ENCODE assay signal across 21 cellular contexts in the genomic region with DNA sequence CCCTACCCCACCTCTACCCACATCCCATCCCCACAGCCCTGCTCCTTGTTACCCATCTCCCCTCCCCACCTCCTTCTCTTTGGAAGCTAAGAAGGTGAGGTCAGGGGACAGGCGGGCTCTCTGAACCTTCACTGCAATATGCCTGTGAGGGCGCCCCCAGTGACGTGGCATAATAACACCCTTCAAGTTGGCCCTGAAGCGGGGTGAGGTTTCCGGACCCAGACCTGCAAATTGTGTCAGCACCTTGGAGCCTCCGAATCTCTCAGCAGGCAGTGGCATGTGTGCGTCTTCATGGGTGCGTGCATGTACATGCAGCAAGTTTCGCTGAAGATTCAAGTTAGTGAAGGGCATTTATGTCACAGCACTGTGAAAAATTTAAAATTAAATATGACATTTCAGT.
DNase-seq lines count a peak whose midpoint lies in the region; ATAC-seq, FAIRE-seq and TF ChIP-seq lines count a peak whose summit lies in the region.
"Had no signal": no experiment of that assay in that cellular context is flagged by ENCODE, and none has a peak within 500 bp of the region (broad histone marks: within the 10 kb centered on the region; RNA-seq: fewer than 3 reads in every experiment).

No MANE protein-coding gene starts in this region.

- FAIRE-seq in bronchial epithelial cell (lab: Jason Lieb, UNC), result no peak
- FAIRE-seq: GM12891, H54 had no signal

- H2AFZ ChIP-seq in OCI-LY7 (ENCODE audit: low read length) (no peak overlapping the region), neuronal stem cell (ENCODE audit: low read length) (no peak overlapping the region), osteoblast (ENCODE audit: low read length) (no peak overlapping the region)

- no peak overlapping the region for H2BK5ac ChIP-seq in neuronal stem cell (ENCODE audit: low read length)

- no peaks in the 10 kb centered on the region for H3K9me3 ChIP-seq in OCI-LY7 (ENCODE audit: low read length)
- no peaks in the 10 kb centered on the region for H3K9me3 ChIP-seq in neuronal stem cell (replicated peaks in 1 of 2; ENCODE audit: control insufficient read depth in 2 of 2, insufficient read depth in 1 of 2, low read depth in 1 of 2, low read length in 2 of 2)
- H3K9me3 ChIP-seq in osteoblast (ENCODE audit: low read depth, low read length), result no peaks in the 10 kb centered on the region
- H3K9me3 ChIP-seq: SJSA1 had no signal

- H4K91ac ChIP-seq in neuronal stem cell (ENCODE audit: low read depth, low read length, poor library complexity), result peak overlapping the region; percentile 25

- H3K27ac ChIP-seq in OCI-LY7 (ENCODE audit: low read depth, low read length, poor library complexity, severe bottlenecking), result no peak overlapping the region
- H3K27ac ChIP-seq in foreskin keratinocyte, result no peak overlapping the region
- H3K27ac ChIP-seq in neuronal stem cell (replicated peaks; ENCODE audit: low read length), result no peak overlapping the region
- no peak overlapping the region for H3K27ac ChIP-seq in osteoblast (ENCODE audit: low read depth, low read length)
- H3K27ac ChIP-seq: SJSA1 had no signal

- no peak overlapping the region for H4K8ac ChIP-seq in neuronal stem cell (ENCODE audit: low read depth, low read length)

- intact Hi-C loops in OCI-LY7 (cut with micrococcal nuclease; ENCODE audit: unreplicated experiment), result no loop called here

- H3K36me3 ChIP-seq in OCI-LY7 (ENCODE audit: insufficient read depth, low read length), result peaks cover 20% of the 10 kb centered on the region
- H3K36me3 ChIP-seq in bronchial epithelial cell (ENCODE audit: control insufficient read depth, insufficient read depth, low read length), result no peaks in the 10 kb centered on the region
- H3K36me3 ChIP-seq in neuronal stem cell (replicated peaks in 1 of 2; ENCODE audit: control insufficient read depth in 2 of 2, insufficient read depth in 2 of 2, low read length in 2 of 2), result peaks cover 0 to 13% of the 10 kb centered on the region in 2 donors
- no peaks in the 10 kb centered on the region for H3K36me3 ChIP-seq in osteoblast (ENCODE audit: insufficient read depth, low read length)
- H3K36me3 ChIP-seq: SJSA1 had no signal

- no peak overlapping the region for H3K14ac ChIP-seq in neuronal stem cell (ENCODE audit: low read length)

- no peak overlapping the region for H2BK12ac ChIP-seq in neuronal stem cell (ENCODE audit: low read length)

- no peak for DNase-seq in OCI-LY7 (ENCODE audit: low spot score)
- DNase-seq in bronchial epithelial cell (ENCODE audit: low read depth), result peak; percentile 85
- peak; percentile 42 to 71 for DNase-seq in foreskin keratinocyte
- DNase-seq in neuronal stem cell (ENCODE audit: low spot score), result no peak
- DNase-seq in NCI-H2171 (lab: John Stamatoyannopoulos, UW), result no peak
- no peak for DNase-seq in osteoblast (ENCODE audit: insufficient read length, low spot score, missing footprints)
- DNase-seq: Calu3, DMS79 treated with DMSO at 0.1 percent for 48 hours, GF-D8, Karpas-422, NCI-H1092 treated with DMSO at 0.1 percent for 48 hours, NCI-H1436, NCI-H187, NCI-H446 treated with DMSO at 0.1 percent for 48 hours, NCI-H526, Right ventricle myocardium superior, RPMI8226 had no signal

- POLR2A ChIA-PET in OCI-LY7 (lab: Charles Lee), result interaction anchor here (0.6 kb wide), 1 partner anchor 141 kb away, joined by 4 read pairs; no protein-coding TSS in a partner anchor

- H3K27me3 ChIP-seq in bronchial epithelial cell (ENCODE audit: control insufficient read depth, insufficient read depth, low read length), result no peaks in the 10 kb centered on the region
- H3K27me3 ChIP-seq in foreskin keratinocyte, result no peaks in the 10 kb centered on the region
- H3K27me3 ChIP-seq in neuronal stem cell (ENCODE audit: control insufficient read depth in 3 of 3, insufficient read depth in 3 of 3, low read depth in 1 of 3, low read length in 3 of 3), result no peaks in the 10 kb centered on the region
- H3K27me3 ChIP-seq in osteoblast (ENCODE audit: insufficient read depth, low read length), result no peaks in the 10 kb centered on the region
- H3K27me3 ChIP-seq: SJSA1 had no signal

- no TSS peak for BruUV-seq in OCI-LY7 (replicated peaks; lab: Mats Ljungman, UMichigan)

- H3K79me1 ChIP-seq in neuronal stem cell (ENCODE audit: low read depth, low read length), result no peaks in the 10 kb centered on the region

- no peak overlapping the region for H3K9ac ChIP-seq in neuronal stem cell (ENCODE audit: low read depth, low read length, poor library complexity)

- H4K20me1 ChIP-seq in OCI-LY7 (ENCODE audit: insufficient read depth, low read length), result no peaks in the 10 kb centered on the region
- H4K20me1 ChIP-seq in osteoblast (ENCODE audit: insufficient read depth, low read length), result no peaks in the 10 kb centered on the region

- H3K4me1 ChIP-seq in OCI-LY7 (ENCODE audit: insufficient read depth, low read length, poor library complexity, severe bottlenecking) (peaks cover 19% of the 10 kb centered on the region), foreskin keratinocyte (peaks cover 15% of the 10 kb centered on the region), neuronal stem cell (ENCODE audit: control insufficient read depth in 2 of 2, insufficient read depth in 1 of 2, low read depth in 1 of 2, low read length in 2 of 2) (peaks cover 26 to 59% of the 10 kb centered on the region in 2 donors), osteoblast (ENCODE audit: insufficient read depth, low read length) (no peaks in the 10 kb centered on the region)

- peak overlapping the region; percentile 18 for H2AK5ac ChIP-seq in neuronal stem cell (ENCODE audit: low read depth, low read length)

- no peak overlapping the region for H3K4me2 ChIP-seq in OCI-LY7 (ENCODE audit: low read length)
- no peak overlapping the region for H3K4me2 ChIP-seq in neuronal stem cell (ENCODE audit: insufficient read depth, low read length, poor library complexity, severe bottlenecking)
- no peak overlapping the region for H3K4me2 ChIP-seq in osteoblast (ENCODE audit: insufficient read depth, low read length)

- peak; percentile 76 for ATAC-seq in foreskin keratinocyte
- ATAC-seq in GM18505 (IDR thresholded peaks at IDR 0.05; ENCODE audit: unreplicated experiment), result no peak

- no peak overlapping the region for H2BK15ac ChIP-seq in neuronal stem cell (ENCODE audit: low read length)

- no peak overlapping the region for H3K4ac ChIP-seq in neuronal stem cell (ENCODE audit: low read length)

- TF ChIP-seq CTCF in OCI-LY7 (conservative IDR thresholded peaks at IDR 0.05; ENCODE audit: low read length) (0 out of 2 replicates have a peak, but pooled peaks have one; percentile 23), bronchial epithelial cell (IDR thresholded peaks at IDR 0.05; ENCODE audit: insufficient read depth, low read length, severe bottlenecking) (peak; percentile 16), foreskin keratinocyte (conservative IDR thresholded peaks at IDR 0.05) (peak; percentile 38), osteoblast (IDR thresholded peaks at IDR 0.05; ENCODE audit: extremely low read depth, low read depth, low read length) (no peak)

- H3K23ac ChIP-seq in neuronal stem cell (ENCODE audit: low read depth, low read length, poor library complexity), result no peak overlapping the region

- no peak overlapping the region for H3K4me3 ChIP-seq in OCI-LY7 (ENCODE audit: low read depth, low read length, poor library complexity, severe bottlenecking)
- no peak overlapping the region for H3K4me3 ChIP-seq in bronchial epithelial cell (ENCODE audit: low read depth, low read length)
- H3K4me3 ChIP-seq in neuronal stem cell (ENCODE audit: low read length in 2 of 2), result no peak overlapping the region
- no peak overlapping the region for H3K4me3 ChIP-seq in osteoblast (ENCODE audit: insufficient read depth, low read length)
- H3K4me3 ChIP-seq: SJSA1 had no signal

- no peak overlapping the region for H2BK120ac ChIP-seq in neuronal stem cell (ENCODE audit: low read depth, low read length)

- WGBS in neuronal stem cell (ENCODE audit: extremely low coverage in 2 of 2, insufficient read length in 2 of 2, insufficient replicate concordance in 1 of 2), 2 donors, result no CpG with 5 or more reads among the region's 9 CpGs

- H3K18ac ChIP-seq in neuronal stem cell (ENCODE audit: low read length), result peak overlapping the region; percentile 46

- CTCF ChIA-PET in OCI-LY7 (lab: Charles Lee; ENCODE audit: unreplicated experiment), result no interaction called here

- no peak for TF ChIP-seq POLR2A in GM18505 (IDR thresholded peaks at IDR 0.05; ENCODE audit: borderline replicate concordance, extremely low read depth, insufficient read depth, insufficient read length)

- H3K9me2 ChIP-seq in OCI-LY7 (ENCODE audit: insufficient read depth, low read length), result no peaks in the 10 kb centered on the region

- H3K79me2 ChIP-seq in OCI-LY7 (ENCODE audit: insufficient read depth, low read depth, low read length) (no peaks in the 10 kb centered on the region), osteoblast (ENCODE audit: insufficient read depth, low read length) (no peaks in the 10 kb centered on the region)

Comparison
In these comparisons a context has a peak if more than half of its experiments do, and no peak if none do; other contexts are left out.
1. DNase-seq: peak in bronchial epithelial cell (single experiment) and foreskin keratinocyte (2 of 2); none in OCI-LY7 (single experiment), neuronal stem cell (single experiment), NCI-H2171 (single experiment) and osteoblast (single experiment).